In genomic region chr6:149264629-149265028, GRCh38 we compare ENCODE assay signal across 11 cellular contexts. TPM values are rescaled to one million over a fixed set of nuclear protein-coding genes. Genes with fewer than 3 reads are reported as not detected.
A peak's percentile ranks its signal among the peaks of the same experiment; 100 is the strongest.
DNase-seq lines count a peak whose midpoint lies in the region; ATAC-seq, FAIRE-seq and TF ChIP-seq lines count a peak whose summit lies in the region.
"Had no signal": no experiment of that assay in that cellular context is flagged by ENCODE, and none has a peak within 500 bp of the region (broad histone marks: within the 10 kb centered on the region; RNA-seq: fewer than 3 reads in every experiment).

No MANE protein-coding gene starts in this region.

- intact Hi-C loops in HepG2 (cut with micrococcal nuclease; ENCODE audit: unreplicated experiment) (no loop called here), right lobe of liver (cut with DNase I) (no loop called here)

- no peak for TF ChIP-seq RAD21 in HepG2 (CRISPR knock-in tag; IDR thresholded peaks at IDR 0.05)

- no peaks in the 10 kb centered on the region for H3K79me2 ChIP-seq in HepG2 (ENCODE audit: insufficient read depth, low read length)

- FAIRE-seq in HepG2 (lab: Jason Lieb, UNC) = no peak
- FAIRE-seq: islet of Langerhans had no signal

- no peak for TF ChIP-seq POLR2A in HepG2 (IDR thresholded peaks at IDR 0.05; ENCODE audit: insufficient read depth in 1 of 2, low read depth in 2 of 2, low read length in 2 of 2)
- TF ChIP-seq POLR2A in right lobe of liver (IDR thresholded peaks at IDR 0.05) = no peak

- no peak overlapping the region for H3K9ac ChIP-seq in HepG2 (ENCODE audit: insufficient read depth, low read depth, low read length)

- CTCF ChIA-PET in HepG2 (lab: Yijun Ruan, JAX; ENCODE audit: low intra/inter-chr PET ratio, low total read pairs) = no interaction called here

- in situ Hi-C loops in HepG2 (cut with HindIII; ENCODE audit: extremely low pct_ligation_motif_present, low pct_unique_long_range_greater_than_20kb) = no loop called here
- in situ Hi-C loops in GM13977 (cut with MboI; ENCODE audit: low pct_unique_long_range_greater_than_20kb, low sequenced_read_pairs, unreplicated experiment) = no loop called here

- H3K4me1 ChIP-seq in HepG2 (ENCODE audit: insufficient read depth, low read length) = no peaks in the 10 kb centered on the region
- no peaks in the 10 kb centered on the region for H3K4me1 ChIP-seq in right lobe of liver

- no peak for TF ChIP-seq CTCF in HepG2 (CRISPR knock-in tag; IDR thresholded peaks at IDR 0.05)
- TF ChIP-seq CTCF in right lobe of liver (IDR thresholded peaks at IDR 0.05) = no peak
- TF ChIP-seq CTCF in GM13977 (IDR thresholded peaks at IDR 0.05; ENCODE audit: extremely low read depth, insufficient read depth, missing control alignments) = no peak

- H3K36me3 Mint-ChIP-seq in activated naive CD4-positive, alpha-beta T cell treated with anti-CD3 and anti-CD28 coated beads, Interleukin-2, amount 50 U/mL, for 72 hours = no peaks in the 10 kb centered on the region

- 0% methylated on average over 5 of the region's 5 CpGs for WGBS in HepG2 (ENCODE audit: low lambda C conversion rate)
- 58% methylated on average over 5 of the region's 5 CpGs for WGBS in right lobe of liver (ENCODE audit: insufficient coverage, low coverage, low lambda C conversion rate, missing lambda C conversion rate)

- H3K27me3 ChIP-seq in HepG2 (ENCODE audit: control insufficient read depth in 1 of 2, insufficient read depth in 2 of 2, low read length in 2 of 2) (peaks cover 0 to 45% of the 10 kb centered on the region in 2 experiments; a peak in 4 of 5 replicates), right lobe of liver (no peaks in the 10 kb centered on the region)

- H3K27ac ChIP-seq in HepG2 (ENCODE audit: extremely low read length, insufficient read depth, low read length) = no peak overlapping the region
- no peak overlapping the region for H3K27ac ChIP-seq in right lobe of liver

- peak; percentile 38 for DNase-seq in HepG2 (ENCODE audit: low spot score)
- no peak for DNase-seq in right lobe of liver
- peak; percentile 17 for DNase-seq in T-helper 22 cell (ENCODE audit: low read depth)
- no peak for DNase-seq in activated naive CD4-positive, alpha-beta T cell treated with anti-CD3 and anti-CD28 coated beads, Interleukin-2, amount 50 U/mL, for 72 hours (ENCODE audit: low spot score in 2 of 2)
- DNase-seq in stimulated activated naive CD8-positive, alpha-beta T cell treated with anti-CD3 and anti-CD28 coated beads, Interleukin-15, Interleukin-2, amounts not matched to agents 100 U/mL and 50 U/mL, for 24 hours = no peak
- DNase-seq in GM13977 (ENCODE audit: low spot score) = no peak
- no peak for DNase-seq in left lobe of liver (ENCODE audit: low spot score)
- DNase-seq: cerebellar nuclear complex, SIG-M5 had no signal

- no peak overlapping the region for H2AFZ ChIP-seq in HepG2 (ENCODE audit: low read length)

- no peaks in the 10 kb centered on the region for H3K9me3 Mint-ChIP-seq in activated naive CD4-positive, alpha-beta T cell treated with anti-CD3 and anti-CD28 coated beads, Interleukin-2, amount 50 U/mL, for 72 hours

- H3K4me3 ChIP-seq in HepG2 (replicated peaks in 1 of 3; ENCODE audit: insufficient read depth in 1 of 3, low read depth in 2 of 3, low read length in 3 of 3) (no peak overlapping the region), right lobe of liver (no peak overlapping the region)

- no peak overlapping the region for H3K4me2 ChIP-seq in HepG2 (ENCODE audit: low read depth, low read length)

- no peak overlapping the region for H3K27ac Mint-ChIP-seq in activated naive CD4-positive, alpha-beta T cell treated with anti-CD3 and anti-CD28 coated beads, Interleukin-2, amount 50 U/mL, for 72 hours

- no peaks in the 10 kb centered on the region for H3K36me3 ChIP-seq in HepG2 (replicated peaks in 1 of 2; ENCODE audit: control insufficient read depth in 1 of 2, insufficient read depth in 2 of 2, low read length in 2 of 2)
- H3K36me3 ChIP-seq in right lobe of liver = no peaks in the 10 kb centered on the region

- POLR2A ChIA-PET in HepG2 (lab: Yijun Ruan, JAX) = no interaction called here

- BruUV-seq in HepG2 (replicated peaks; lab: Mats Ljungman, UMichigan) = no TSS peak

- ATAC-seq in HepG2 (peak; percentile 35; the same call in 2 of the 3 replicates), right lobe of liver (no peak), GM19351 (IDR thresholded peaks at IDR 0.05; ENCODE audit: unreplicated experiment) (no peak), left lobe of liver (no peak)
- peak; percentile 60 to 77 for ATAC-seq in activated naive CD4-positive, alpha-beta T cell treated with anti-CD3 and anti-CD28 coated beads, Interleukin-2, amount 50 U/mL, for 72 hours
- peak; percentile 51 for ATAC-seq in stimulated activated naive CD8-positive, alpha-beta T cell treated with anti-CD3 and anti-CD28 coated beads, Interleukin-15, Interleukin-2, amounts not matched to agents 100 U/mL and 50 U/mL, for 24 hours

- H3K9me3 ChIP-seq in HepG2 (ENCODE audit: low read length) (no peaks in the 10 kb centered on the region), right lobe of liver (no peaks in the 10 kb centered on the region)

- no peaks in the 10 kb centered on the region for H4K20me1 ChIP-seq in HepG2 (ENCODE audit: insufficient read depth, low read length)

- no peak for TF ChIP-seq EP300 in HepG2 (IDR thresholded peaks at IDR 0.05; ENCODE audit: low read depth in 2 of 2, low read length in 2 of 2)
- TF ChIP-seq EP300 in HepG2 (CRISPR knock-in tag; IDR thresholded peaks at IDR 0.05; ENCODE audit: borderline replicate concordance) = no peak

RNA-seq across cellular contexts. Expression of gene TAB2, which starts 52.9 kb away (rescaled TPM):
- total RNA-seq in HepG2 (2016; rRNA removed; fragmentation: Illumina TruSeq; extraction: Trizol) = 23.7 and 44.3 TPM in 2 replicates
- 8.4 and 8.9 TPM in 2 replicates for total RNA-seq in HepG2 (2016; cell fraction: cytosol; rRNA removed; fragmentation: Illumina TruSeq; extraction: Trizol; ENCODE audit: low read depth)
- total RNA-seq in HepG2 (2016; cell fraction: insoluble cytoplasmic fraction; rRNA removed; fragmentation: Illumina TruSeq; extraction: Trizol) = 24.3 and 40.7 TPM in 2 replicates
- total RNA-seq in HepG2 (2016; cell fraction: membrane; rRNA removed; fragmentation: Illumina TruSeq; extraction: Trizol) = 35.4 and 36.0 TPM in 2 replicates
- 30.5 and 36.6 TPM in 2 replicates for total RNA-seq in HepG2 (2016; cell fraction: nucleus; rRNA removed; fragmentation: Illumina TruSeq; extraction: Trizol)
- polyA plus RNA-seq in HepG2 (2011; rRNA removed) = 38.1 and 50.2 TPM in 2 replicates
- 21.0 and 33.3 TPM in 2 replicates for polyA plus RNA-seq in HepG2 (2011; cell fraction: cytosol; rRNA removed)
- polyA plus RNA-seq in HepG2 (2011; cell fraction: nucleus; rRNA removed) = 13.6 and 13.8 TPM in 2 replicates
- polyA plus RNA-seq in HepG2 (2012) = 39.0 and 39.2 TPM in 2 replicates
- 4.5 and 4.8 TPM in 2 replicates for polyA plus RNA-seq in HepG2 (2016; cell fraction: cytosol; fragmentation: Illumina TruSeq; extraction: Trizol; ENCODE audit: low read depth)
- polyA plus RNA-seq in HepG2 (2016; cell fraction: insoluble cytoplasmic fraction; fragmentation: Illumina TruSeq; extraction: Trizol; ENCODE audit: low read depth) = 64.7 and 68.7 TPM in 2 replicates
- 28.9 and 30.3 TPM in 2 replicates for polyA plus RNA-seq in HepG2 (2016; cell fraction: membrane; fragmentation: Illumina TruSeq; extraction: Trizol; ENCODE audit: low read depth)
- polyA plus RNA-seq in HepG2 (2016; cell fraction: nucleus; fragmentation: Illumina TruSeq; extraction: Trizol; ENCODE audit: insufficient read depth, low read depth) = 40.3 and 41.8 TPM in 2 replicates
- polyA minus RNA-seq in HepG2 (2011; rRNA and poly(A)+ RNA removed; ENCODE audit: low replicate concordance) = 29.3 and 44.7 TPM in 2 replicates
- polyA minus RNA-seq in HepG2 (2011; cell fraction: cytosol; rRNA and poly(A)+ RNA removed) = 31.6 and 41.0 TPM in 2 replicates
- polyA minus RNA-seq in HepG2 (2011; cell fraction: nucleus; rRNA and poly(A)+ RNA removed) = 56.5 and 70.6 TPM in 2 replicates
- total RNA-seq in right lobe of liver = 10 to 100 TPM; 25.5 to 33.1 (median 30.2) TPM
- total RNA-seq in activated naive CD4-positive, alpha-beta T cell treated with anti-CD3 and anti-CD28 coated beads, Interleukin-2, amount 50 U/mL, for 72 hours = 10 to 100 TPM; 88.0 to 98.2 TPM
- 26.9 TPM for total RNA-seq in left lobe of liver

Comparison
In these comparisons a context has a peak if more than half of its experiments do, and no peak if none do; other contexts are left out.
1. ATAC-seq: peak in HepG2 (single experiment), activated naive CD4-positive, alpha-beta T cell treated with anti-CD3 and anti-CD28 coated beads, Interleukin-2, amount 50 U/mL, for 72 hours (2 of 2) and stimulated activated naive CD8-positive, alpha-beta T cell treated with anti-CD3 and anti-CD28 coated beads, Interleukin-15, Interleukin-2, amounts not matched to agents 100 U/mL and 50 U/mL, for 24 hours (single experiment); none in right lobe of liver (0 of 4), GM19351 (single experiment) and left lobe of liver (single experiment).
2. DNase-seq: peak in HepG2 (single experiment) and T-helper 22 cell (single experiment); none in right lobe of liver (0 of 3), activated naive CD4-positive, alpha-beta T cell treated with anti-CD3 and anti-CD28 coated beads, Interleukin-2, amount 50 U/mL, for 72 hours (0 of 2), stimulated activated naive CD8-positive, alpha-beta T cell treated with anti-CD3 and anti-CD28 coated beads, Interleukin-15, Interleukin-2, amounts not matched to agents 100 U/mL and 50 U/mL, for 24 hours (single experiment), GM13977 (single experiment) and left lobe of liver (single experiment).